7 cellular contexts compared by ENCODE assay signal in genomic region chr11:6249822-6250555, GRCh38. TPM values are rescaled to one million over a fixed set of nuclear protein-coding genes. Genes with fewer than 3 reads are reported as not detected.
DNase-seq lines count a peak whose midpoint lies in the region; ATAC-seq and TF ChIP-seq lines count a peak whose summit lies in the region.
"Had no signal": no experiment of that assay in that cellular context is flagged by ENCODE, and none has a peak within 500 bp of the region (broad histone marks: within the 10 kb centered on the region; RNA-seq: fewer than 3 reads in every experiment).

No MANE protein-coding gene starts in this region.

- TF ChIP-seq CTCF in BE2C (IDR thresholded peaks at IDR 0.05; ENCODE audit: low read depth, low read length) = no peak

- H3K36me3 ChIP-seq in BE2C = no peaks in the 10 kb centered on the region
- H3K36me3 ChIP-seq in Karpas-422 (ENCODE audit: insufficient read depth, low read length) = no peaks in the 10 kb centered on the region

- no peaks in the 10 kb centered on the region for H3K9me2 ChIP-seq in Karpas-422 (replicated peaks; ENCODE audit: insufficient read depth, low read length)

- H3K4me2 ChIP-seq in Karpas-422 (ENCODE audit: low read depth, low read length, poor library complexity, severe bottlenecking) = no peak overlapping the region

- H3K4me3 ChIP-seq in BE2C (ENCODE audit: low read depth, low read length) (no peak overlapping the region), Karpas-422 (ENCODE audit: low read length) (no peak overlapping the region)

- H4K20me1 ChIP-seq in Karpas-422 (ENCODE audit: insufficient read depth, low read depth, low read length) = no peaks in the 10 kb centered on the region

- no peaks in the 10 kb centered on the region for H3K9me3 ChIP-seq in BE2C
- H3K9me3 ChIP-seq in Karpas-422 (ENCODE audit: low read length) = no peaks in the 10 kb centered on the region

- H3K79me2 ChIP-seq in Karpas-422 (ENCODE audit: low read length) = no peaks in the 10 kb centered on the region

- no peak overlapping the region for H3K9ac ChIP-seq in Karpas-422 (ENCODE audit: low read length)

- H3K27me3 ChIP-seq in BE2C (no peaks in the 10 kb centered on the region), Karpas-422 (ENCODE audit: low read length) (no peaks in the 10 kb centered on the region)

- no peak overlapping the region for H3K27ac Mint-ChIP-seq in activated naive CD4-positive, alpha-beta T cell treated with anti-CD3 and anti-CD28 coated beads, Interleukin-2, amount 50 U/mL, for 72 hours

- no peaks in the 10 kb centered on the region for H3K4me1 ChIP-seq in BE2C
- no peaks in the 10 kb centered on the region for H3K4me1 ChIP-seq in Karpas-422 (ENCODE audit: low read length)

- no peaks in the 10 kb centered on the region for H3K36me3 Mint-ChIP-seq in activated naive CD4-positive, alpha-beta T cell treated with anti-CD3 and anti-CD28 coated beads, Interleukin-2, amount 50 U/mL, for 72 hours

- no peaks in the 10 kb centered on the region for H3K9me3 Mint-ChIP-seq in activated naive CD4-positive, alpha-beta T cell treated with anti-CD3 and anti-CD28 coated beads, Interleukin-2, amount 50 U/mL, for 72 hours

- ATAC-seq in activated naive CD4-positive, alpha-beta T cell treated with anti-CD3 and anti-CD28 coated beads, Interleukin-2, amount 50 U/mL, for 72 hours = no peak

- H3K27ac ChIP-seq in Karpas-422 (ENCODE audit: low read length) = no peak overlapping the region

- H2AFZ ChIP-seq in Karpas-422 (ENCODE audit: low read length) = no peak overlapping the region

- peak; percentile 54 for DNase-seq in BE2C
- peak; percentile 12 to 51 for DNase-seq in SW 1271 (lab: John Stamatoyannopoulos, UW)
- peak; percentile 85 for DNase-seq in islet precursor cell
- DNase-seq in Karpas-422 = no peak
- no peak for DNase-seq in NCI-H446 (lab: John Stamatoyannopoulos, UW)
- no peak for DNase-seq in activated naive CD4-positive, alpha-beta T cell treated with anti-CD3 and anti-CD28 coated beads, Interleukin-2, amount 50 U/mL, for 72 hours (ENCODE audit: low spot score in 2 of 2)
- DNase-seq: activated CD4-positive, alpha-beta T cell treated with anti-CD3 and anti-CD28 coated beads for 4 hours had no signal

RNA-seq across cellular contexts. Expression of gene CCKBR, which starts 9.6 kb away (rescaled TPM):
- not detected for polyA plus RNA-seq in BE2C (2012; ENCODE audit: insufficient read depth, insufficient read length, low read depth)
- total RNA-seq in Karpas-422 (2014; rRNA removed; shearing (Covaris generic); ENCODE audit: low replicate concordance) = not detected in 2 replicates
- not detected for total RNA-seq in activated naive CD4-positive, alpha-beta T cell treated with anti-CD3 and anti-CD28 coated beads, Interleukin-2, amount 50 U/mL, for 72 hours

RNA-seq across cellular contexts. Expression of gene CNGA4, which starts 11.1 kb away (rescaled TPM):
- polyA plus RNA-seq in BE2C (2012; ENCODE audit: insufficient read depth, insufficient read length, low read depth) = not detected
- 1.7 and 2.0 TPM in 2 replicates for total RNA-seq in Karpas-422 (2014; rRNA removed; shearing (Covaris generic); ENCODE audit: low replicate concordance)
- under 1 TPM; 0.21 to 0.52 TPM for total RNA-seq in activated naive CD4-positive, alpha-beta T cell treated with anti-CD3 and anti-CD28 coated beads, Interleukin-2, amount 50 U/mL, for 72 hours

RNA-seq across cellular contexts. Expression of gene FHIP1B, which starts 15.6 kb away (rescaled TPM):
- polyA plus RNA-seq in BE2C (2012; ENCODE audit: insufficient read depth, insufficient read length, low read depth) = 60.2 TPM
- 33.9 and 53.8 TPM in 2 replicates for total RNA-seq in Karpas-422 (2014; rRNA removed; shearing (Covaris generic); ENCODE audit: low replicate concordance)
- total RNA-seq in activated naive CD4-positive, alpha-beta T cell treated with anti-CD3 and anti-CD28 coated beads, Interleukin-2, amount 50 U/mL, for 72 hours = 10 to 100 TPM; 16.7 to 24.4 TPM

RNA-seq across cellular contexts. Expression of gene C11orf42, which starts 44.6 kb away (rescaled TPM):
- not detected for polyA plus RNA-seq in BE2C (2012; ENCODE audit: insufficient read depth, insufficient read length, low read depth)
- not detected in 2 replicates for total RNA-seq in Karpas-422 (2014; rRNA removed; shearing (Covaris generic); ENCODE audit: low replicate concordance)
- total RNA-seq in activated naive CD4-positive, alpha-beta T cell treated with anti-CD3 and anti-CD28 coated beads, Interleukin-2, amount 50 U/mL, for 72 hours = not detected

RNA-seq across cellular contexts. Expression of gene OR52W1, which starts 51.0 kb away (rescaled TPM):
- not detected for polyA plus RNA-seq in BE2C (2012; ENCODE audit: insufficient read depth, insufficient read length, low read depth)
- not detected in 2 replicates for total RNA-seq in Karpas-422 (2014; rRNA removed; shearing (Covaris generic); ENCODE audit: low replicate concordance)
- total RNA-seq in activated naive CD4-positive, alpha-beta T cell treated with anti-CD3 and anti-CD28 coated beads, Interleukin-2, amount 50 U/mL, for 72 hours = not detected

Comparison
In these comparisons a context has a peak if more than half of its experiments do, and no peak if none do; other contexts are left out.
1. DNase-seq: peak in BE2C (single experiment), SW 1271 (2 of 2) and islet precursor cell (single experiment); none in Karpas-422 (single experiment), NCI-H446 (0 of 2) and activated naive CD4-positive, alpha-beta T cell treated with anti-CD3 and anti-CD28 coated beads, Interleukin-2, amount 50 U/mL, for 72 hours (0 of 2).